8 cellular contexts compared by ENCODE assay signal in the genomic region with DNA sequence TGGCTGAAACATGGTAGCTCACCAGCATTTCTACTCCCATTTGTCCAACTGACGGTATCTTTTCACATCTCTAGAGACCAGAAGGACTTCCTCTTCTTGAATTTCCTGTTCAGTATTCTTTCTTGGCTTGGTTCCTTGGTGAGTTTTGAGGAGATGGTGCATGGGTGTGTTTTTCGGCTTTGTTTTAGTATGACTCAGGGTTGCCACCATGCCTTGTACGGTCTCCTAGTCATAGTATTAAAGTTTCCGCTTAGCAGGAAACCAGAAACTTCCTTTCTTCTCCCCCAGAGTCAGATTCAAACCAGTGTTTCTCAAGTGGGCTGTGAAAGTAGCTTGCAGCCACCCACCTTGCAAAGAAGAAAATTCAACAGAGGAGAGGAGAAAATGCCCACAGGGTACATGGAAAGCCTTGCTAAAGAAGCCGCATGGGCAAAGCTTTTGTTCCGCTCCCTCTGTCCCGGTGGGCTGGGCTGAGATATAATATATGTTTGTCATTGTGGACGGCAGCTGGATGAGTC. TPM values are rescaled to one million over a fixed set of nuclear protein-coding genes. Genes with fewer than 3 reads are reported as not detected.
DNase-seq lines count a peak whose midpoint lies in the region; ATAC-seq and TF ChIP-seq lines count a peak whose summit lies in the region.

No MANE protein-coding gene starts in this region.

- H3K9me3 ChIP-seq in Peyer's patch: no peaks in the 10 kb centered on the region

- peak overlapping the region in 2 of 4 donors; percentile 20 to 26 for H3K4me3 ChIP-seq in Peyer's patch

- no peaks in the 10 kb centered on the region for H3K27me3 Mint-ChIP-seq in natural killer cell treated with Interleukin-12 subunit alpha and Interleukin-12 subunit beta and Interleukin-15 and Interleukin-18, amount 100 ng/mL, for 72 hours

- peaks cover 0 to 64% (median 23%) of the 10 kb centered on the region in 4 donors for H3K4me1 ChIP-seq in Peyer's patch

- no peak for TF ChIP-seq POLR2A in Peyer's patch (IDR thresholded peaks at IDR 0.05)

- peak overlapping the region; percentile 26 to 77 (median 58) for H3K27ac ChIP-seq in Peyer's patch

- H3K27me3 ChIP-seq in Peyer's patch: no peaks in the 10 kb centered on the region

- TF ChIP-seq CTCF in Peyer's patch (IDR thresholded peaks at IDR 0.05): no peak

- peak overlapping the region; percentile 85 to 87 for H3K27ac Mint-ChIP-seq in natural killer cell treated with Interleukin-12 subunit alpha and Interleukin-12 subunit beta and Interleukin-15 and Interleukin-18, amount 100 ng/mL, for 72 hours

- peaks cover 0 to 5% (median 0%) of the 10 kb centered on the region in 3 donors for H3K36me3 ChIP-seq in Peyer's patch

- H3K4me1 Mint-ChIP-seq in natural killer cell treated with Interleukin-12 subunit alpha and Interleukin-12 subunit beta and Interleukin-15 and Interleukin-18, amount 100 ng/mL, for 72 hours (ENCODE audit: low read depth in 2 of 2): peaks cover 86 to 94% of the 10 kb centered on the region in 2 donors

- DNase-seq in Peyer's patch (peak in 2 of 3 donors; percentile 56 to 63), mucosa of gallbladder (ENCODE audit: low spot score) (no peak), NCI-H1436 (lab: John Stamatoyannopoulos, UW) (no peak), C1 segment of cervical spinal cord (lab: John Stamatoyannopoulos, UW) (no peak)
- DNase-seq in central memory CD4-positive, alpha-beta T cell: peak; percentile 71
- DNase-seq in natural killer cell treated with Interleukin-12 subunit alpha and Interleukin-12 subunit beta and Interleukin-15 and Interleukin-18, amount 100 ng/mL, for 72 hours (ENCODE audit: low spot score): peak; percentile 82

- H3K4me3 Mint-ChIP-seq in natural killer cell treated with Interleukin-12 subunit alpha and Interleukin-12 subunit beta and Interleukin-15 and Interleukin-18, amount 100 ng/mL, for 72 hours: peak overlapping the region; percentile 79

- H3K36me3 Mint-ChIP-seq in natural killer cell treated with Interleukin-12 subunit alpha and Interleukin-12 subunit beta and Interleukin-15 and Interleukin-18, amount 100 ng/mL, for 72 hours: peaks cover 14% of the 10 kb centered on the region

- peak; percentile 85 for ATAC-seq in GM18498 (IDR thresholded peaks at IDR 0.05; ENCODE audit: unreplicated experiment)
- peak; percentile 87 for ATAC-seq in HG02610 (IDR thresholded peaks at IDR 0.05; ENCODE audit: unreplicated experiment)
- ATAC-seq in natural killer cell treated with Interleukin-12 subunit alpha and Interleukin-12 subunit beta and Interleukin-15 and Interleukin-18, amount 100 ng/mL, for 72 hours: peak; percentile 93 to 95

- peaks cover 9% of the 10 kb centered on the region for H3K9me3 Mint-ChIP-seq in natural killer cell treated with Interleukin-12 subunit alpha and Interleukin-12 subunit beta and Interleukin-15 and Interleukin-18, amount 100 ng/mL, for 72 hours

RNA-seq across cellular contexts. Expression of gene CD99, which starts 5.7 kb away (rescaled TPM):
- total RNA-seq in Peyer's patch (100 to 1,000 TPM; 129 to 209 (median 175) TPM), mucosa of gallbladder (268 TPM)
- total RNA-seq in natural killer cell treated with Interleukin-12 subunit alpha and Interleukin-12 subunit beta and Interleukin-15 and Interleukin-18, amount 100 ng/mL, for 72 hours: 100 to 1,000 TPM; 121 to 159 TPM

RNA-seq across cellular contexts. Expression of gene XG, which starts 55.1 kb away (rescaled TPM):
- under 1 TPM in 1 of 4 donors, not detected in 3; 0.40 TPM for total RNA-seq in Peyer's patch
- total RNA-seq in natural killer cell treated with Interleukin-12 subunit alpha and Interleukin-12 subunit beta and Interleukin-15 and Interleukin-18, amount 100 ng/mL, for 72 hours: not detected
- total RNA-seq in mucosa of gallbladder: 3.9 TPM

Comparison
In these comparisons a context has a peak if more than half of its experiments do, and no peak if none do; other contexts are left out.
1. DNase-seq: peak in Peyer's patch (2 of 3), central memory CD4-positive, alpha-beta T cell (single experiment) and natural killer cell treated with Interleukin-12 subunit alpha and Interleukin-12 subunit beta and Interleukin-15 and Interleukin-18, amount 100 ng/mL, for 72 hours (single experiment); none in mucosa of gallbladder (single experiment), NCI-H1436 (single experiment) and C1 segment of cervical spinal cord (0 of 14).
2. Peak in every context shown above with its lines, with median percentiles within 50 percentile points of each other: ATAC-seq.